ENCODE assay signal across 10 cellular contexts in the genomic region with DNA sequence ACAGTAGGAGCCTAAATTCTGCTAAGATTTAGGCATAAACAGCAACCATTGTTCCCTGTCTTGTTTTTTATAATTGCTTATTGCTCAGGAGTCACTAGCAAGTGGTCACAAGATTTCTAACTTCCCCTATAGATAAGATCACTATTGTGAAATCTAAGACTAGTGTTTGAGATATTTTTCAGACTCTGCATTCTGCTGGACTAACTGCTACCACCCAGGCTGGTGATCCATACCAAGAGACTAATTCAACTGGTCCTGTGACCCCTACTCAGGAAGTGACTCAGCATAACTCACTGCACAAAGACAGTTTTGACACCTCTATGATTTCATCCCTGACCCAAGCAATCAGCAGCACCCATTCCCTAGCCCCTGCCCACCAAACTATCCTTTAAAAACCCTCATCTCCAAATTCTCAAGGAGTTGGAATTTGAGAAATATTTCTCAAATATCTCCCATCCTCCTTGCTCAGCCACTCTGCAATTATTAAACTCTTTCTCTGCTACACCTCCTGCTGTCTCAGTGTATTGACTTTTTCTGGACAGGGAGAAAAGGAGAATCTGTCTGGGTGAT. TPM values are rescaled to one million over a fixed set of nuclear protein-coding genes. Genes with fewer than 3 reads are reported as not detected.
DNase-seq lines count a peak whose midpoint lies in the region; ATAC-seq, FAIRE-seq and TF ChIP-seq lines count a peak whose summit lies in the region.
"Had no signal": no experiment of that assay in that cellular context is flagged by ENCODE, and none has a peak within 500 bp of the region (broad histone marks: within the 10 kb centered on the region; RNA-seq: fewer than 3 reads in every experiment).

No MANE protein-coding gene starts in this region.

- H2BK120ac ChIP-seq in mesendoderm (ENCODE audit: low read depth, low read length) (no peak overlapping the region), neuronal stem cell (ENCODE audit: low read depth, low read length) (no peak overlapping the region)

- H3K79me2 ChIP-seq in K562 (ENCODE audit: control insufficient read depth, insufficient read depth, low read length) = peaks cover 34% of the 10 kb centered on the region
- peaks cover 3% of the 10 kb centered on the region for H3K79me2 ChIP-seq in OCI-LY7 (ENCODE audit: insufficient read depth, low read depth, low read length)
- no peaks in the 10 kb centered on the region for H3K79me2 ChIP-seq in mesendoderm (ENCODE audit: control insufficient read depth, insufficient read depth, low read length)

- 0 out of 4 replicates have a peak, but pooled peaks of 1 of the 2 experiments have one; percentile 14 for TF ChIP-seq RAD21 in K562 (CRISPR knock-in tag; conservative IDR thresholded peaks at IDR 0.05 in 1 of 2, IDR thresholded peaks at IDR 0.05 in 1 of 2)

- H3K4me1 Mint-ChIP-seq in mesothelial cell of epicardium = no peaks in the 10 kb centered on the region

- H3K27ac ChIP-seq in K562 (ENCODE audit: extremely low read depth, low read depth, low read length) (peak overlapping the region; percentile 60; the same call in 2 of the 3 replicates), OCI-LY7 (ENCODE audit: low read depth, low read length, poor library complexity, severe bottlenecking) (no peak overlapping the region), mesendoderm (ENCODE audit: low read depth, low read length) (no peak overlapping the region), neuronal stem cell (replicated peaks; ENCODE audit: low read length) (no peak overlapping the region)

- H3K18ac ChIP-seq in mesendoderm (ENCODE audit: low read length) (no peak overlapping the region), neuronal stem cell (ENCODE audit: low read length) (no peak overlapping the region)

- H3K27me3 Mint-ChIP-seq in mesothelial cell of epicardium (ENCODE audit: low read depth) = no peaks in the 10 kb centered on the region

- TF ChIP-seq POLR2A in K562 (conservative IDR thresholded peaks at IDR 0.05) = no peak

- TF ChIP-seq CTCF in K562 (IDR thresholded peaks at IDR 0.05 in 2 of 3, conservative IDR thresholded peaks at IDR 0.05 in 1 of 3; ENCODE audit: insufficient read depth in 2 of 3, low read depth in 1 of 3, low read length in 3 of 3) (no peak), mesothelial cell of epicardium (IDR thresholded peaks at IDR 0.05; ENCODE audit: unreplicated experiment) (no peak), OCI-LY7 (conservative IDR thresholded peaks at IDR 0.05; ENCODE audit: low read length) (no peak)

- no peak overlapping the region for H3K4me3 Mint-ChIP-seq in mesothelial cell of epicardium
- H3K4me3 Mint-ChIP-seq: activated T-cell treated with anti-CD3 and anti-CD28 coated beads, Interleukin-2, amount 50 U/mL, for 4 hours had no signal

- H3K27me3 ChIP-seq in K562 (ENCODE audit: control insufficient read depth in 2 of 2, insufficient read depth in 2 of 2, low read length in 2 of 2) (no peaks in the 10 kb centered on the region), mesendoderm (ENCODE audit: insufficient read depth, low read length, poor library complexity) (no peaks in the 10 kb centered on the region), neuronal stem cell (ENCODE audit: control insufficient read depth in 3 of 3, insufficient read depth in 3 of 3, low read depth in 1 of 3, low read length in 3 of 3) (no peaks in the 10 kb centered on the region)

- H3K23ac ChIP-seq in mesendoderm (ENCODE audit: low read length) = no peak overlapping the region
- no peak overlapping the region for H3K23ac ChIP-seq in neuronal stem cell (ENCODE audit: low read depth, low read length, poor library complexity)

- no peak overlapping the region for H2AK5ac ChIP-seq in mesendoderm (ENCODE audit: low read length)
- no peak overlapping the region for H2AK5ac ChIP-seq in neuronal stem cell (ENCODE audit: low read depth, low read length)

- DNase-seq in Caki2 (ENCODE audit: low read depth) = peak; percentile 19
- peak; percentile 23 for DNase-seq in LoVo (ENCODE audit: low spot score)
- peak in 1 of 4 experiments; percentile 60 for DNase-seq in K562 (ENCODE audit: extremely low read depth in 1 of 4, low spot score in 3 of 4)
- no peak for DNase-seq in mesothelial cell of epicardium (ENCODE audit: low spot score in 2 of 2, unreplicated experiment in 2 of 2)
- DNase-seq in OCI-LY7 (ENCODE audit: low spot score) = no peak
- DNase-seq in mesendoderm = no peak
- no peak for DNase-seq in neuronal stem cell (ENCODE audit: low spot score)
- DNase-seq: activated T-cell treated with anti-CD3 and anti-CD28 coated beads, Interleukin-2, amount 50 U/mL, for 4 hours had no signal

- H3K9me3 Mint-ChIP-seq in mesothelial cell of epicardium = peaks cover 7% of the 10 kb centered on the region
- H3K9me3 Mint-ChIP-seq: activated T-cell treated with anti-CD3 and anti-CD28 coated beads, Interleukin-2, amount 50 U/mL, for 4 hours had no signal

- no peak overlapping the region for H3K9ac ChIP-seq in K562 (ENCODE audit: insufficient read depth in 1 of 2, low read depth in 2 of 2, low read length in 2 of 2)
- H3K9ac ChIP-seq in mesendoderm (ENCODE audit: low read length) = no peak overlapping the region
- no peak overlapping the region for H3K9ac ChIP-seq in neuronal stem cell (ENCODE audit: low read depth, low read length, poor library complexity)

- H3K4me2 ChIP-seq in K562 (ENCODE audit: insufficient read depth, low read length) (no peak overlapping the region), OCI-LY7 (ENCODE audit: low read length) (no peak overlapping the region), mesendoderm (ENCODE audit: low read length) (no peak overlapping the region), neuronal stem cell (ENCODE audit: insufficient read depth, low read length, poor library complexity, severe bottlenecking) (no peak overlapping the region)

- H3K56ac ChIP-seq in mesendoderm (ENCODE audit: low read length) = no peak overlapping the region

- no peaks in the 10 kb centered on the region for H3K9me1 ChIP-seq in K562 (ENCODE audit: control insufficient read depth, insufficient read depth, low read length)

- no TSS peak for BruUV-seq in K562 (replicated peaks; lab: Mats Ljungman, UMichigan)
- BruUV-seq in OCI-LY7 (replicated peaks; lab: Mats Ljungman, UMichigan) = no TSS peak

- no peak overlapping the region for H4K8ac ChIP-seq in mesendoderm (ENCODE audit: low read depth, low read length)
- H4K8ac ChIP-seq in neuronal stem cell (ENCODE audit: low read depth, low read length) = no peak overlapping the region

- H2BK12ac ChIP-seq in neuronal stem cell (ENCODE audit: low read length) = no peak overlapping the region

- no peak overlapping the region for H4K91ac ChIP-seq in neuronal stem cell (ENCODE audit: low read depth, low read length, poor library complexity)

- H3K4me3 ChIP-seq in K562 = no peak overlapping the region
- no peak overlapping the region for H3K4me3 ChIP-seq in OCI-LY7 (ENCODE audit: low read depth, low read length, poor library complexity, severe bottlenecking)
- no peak overlapping the region for H3K4me3 ChIP-seq in mesendoderm (ENCODE audit: low read length)
- no peak overlapping the region for H3K4me3 ChIP-seq in neuronal stem cell (ENCODE audit: low read length in 2 of 2)

- intact Hi-C loops in K562 (cut with micrococcal nuclease) = no loop called here
- intact Hi-C loops in OCI-LY7 (cut with micrococcal nuclease; ENCODE audit: unreplicated experiment) = no loop called here

- H3K9me3 ChIP-seq in K562 (replicated peaks; ENCODE audit: control insufficient read depth, insufficient read depth, low read depth, low read length) (peaks cover 15% of the 10 kb centered on the region), OCI-LY7 (ENCODE audit: low read length) (peaks cover 16% of the 10 kb centered on the region; the same call in 1 of the 2 replicates), neuronal stem cell (replicated peaks in 1 of 2; ENCODE audit: control insufficient read depth in 2 of 2, insufficient read depth in 1 of 2, low read depth in 1 of 2, low read length in 2 of 2) (peaks cover 1 to 12% of the 10 kb centered on the region in 2 donors)

- no peak for FAIRE-seq in K562 (lab: Jason Lieb, UNC)
- FAIRE-seq: GM12892 had no signal

- H4K5ac ChIP-seq in mesendoderm (ENCODE audit: low read length) = no peak overlapping the region

- CTCF ChIA-PET in K562 (lab: Yijun Ruan, JAX; ENCODE audit: low intra/inter-chr PET ratio) = no interaction called here
- CTCF ChIA-PET in OCI-LY7 (lab: Charles Lee; ENCODE audit: unreplicated experiment) = no interaction called here

- peak overlapping the region; percentile 61 for H3K27ac Mint-ChIP-seq in mesothelial cell of epicardium

- peaks cover 96% of the 10 kb centered on the region for H3K36me3 ChIP-seq in K562 (ENCODE audit: control insufficient read depth, insufficient read depth, low read length)
- peaks cover 98% of the 10 kb centered on the region for H3K36me3 ChIP-seq in OCI-LY7 (ENCODE audit: insufficient read depth, low read length)
- H3K36me3 ChIP-seq in mesendoderm (ENCODE audit: control insufficient read depth, insufficient read depth, low read length) = no peaks in the 10 kb centered on the region
- peaks cover 14 to 98% of the 10 kb centered on the region in 2 donors for H3K36me3 ChIP-seq in neuronal stem cell (replicated peaks in 1 of 2; ENCODE audit: control insufficient read depth in 2 of 2, insufficient read depth in 2 of 2, low read length in 2 of 2)

- TF ChIP-seq EP300 in K562 (IDR thresholded peaks at IDR 0.05; ENCODE audit: low read length) = peak; percentile 51

- H3K4me1 ChIP-seq in K562 (replicated peaks in 1 of 2; ENCODE audit: control insufficient read depth in 2 of 2, insufficient read depth in 2 of 2, low read length in 2 of 2) (peaks cover 0 to 26% of the 10 kb centered on the region in 2 experiments; a peak in 3 of 5 replicates), OCI-LY7 (ENCODE audit: insufficient read depth, low read length, poor library complexity, severe bottlenecking) (no peaks in the 10 kb centered on the region), mesendoderm (ENCODE audit: control insufficient read depth, low read depth, low read length) (no peaks in the 10 kb centered on the region), neuronal stem cell (ENCODE audit: control insufficient read depth in 2 of 2, insufficient read depth in 1 of 2, low read depth in 1 of 2, low read length in 2 of 2) (no peaks in the 10 kb centered on the region)

- no peak overlapping the region for H3K4ac ChIP-seq in mesendoderm (ENCODE audit: low read depth, low read length)
- no peak overlapping the region for H3K4ac ChIP-seq in neuronal stem cell (ENCODE audit: low read length)

- POLR2A ChIA-PET in K562 (lab: Yijun Ruan, JAX) = interaction anchor here (0.6 kb wide), 1 partner anchor 15 kb away, joined by 3 read pairs; no protein-coding TSS in a partner anchor
- POLR2A ChIA-PET in OCI-LY7 (lab: Charles Lee) = interaction anchor here (1.0 kb wide), 1 partner anchor 27 kb away, joined by 3 read pairs; no protein-coding TSS in a partner anchor

- ATAC-seq in K562 (peak; percentile 26; the same call in 1 of the 3 replicates), GM18511 (IDR thresholded peaks at IDR 0.05; ENCODE audit: unreplicated experiment) (no peak)

- H2BK15ac ChIP-seq in mesendoderm (replicated peaks; ENCODE audit: low read depth) = no peak overlapping the region
- H2BK15ac ChIP-seq in neuronal stem cell (ENCODE audit: low read length) = no peak overlapping the region

- H2BK5ac ChIP-seq in mesendoderm (ENCODE audit: low read length) = no peak overlapping the region
- H2BK5ac ChIP-seq in neuronal stem cell (ENCODE audit: low read length) = no peak overlapping the region

- peaks cover 48% of the 10 kb centered on the region for H3K36me3 Mint-ChIP-seq in mesothelial cell of epicardium

- in situ Hi-C loops in Caki2 (cut with HindIII; ENCODE audit: low pct_unique_long_range_greater_than_20kb, low sequenced_read_pairs) = no loop called here
- in situ Hi-C loops in K562 (cut with MboI) = no loop called here

- no peaks in the 10 kb centered on the region for H3K9me2 ChIP-seq in OCI-LY7 (ENCODE audit: insufficient read depth, low read length)

- no peak overlapping the region for H3K14ac ChIP-seq in neuronal stem cell (ENCODE audit: low read length)

- H2AFZ ChIP-seq in K562 (ENCODE audit: low read depth, low read length) (no peak overlapping the region), OCI-LY7 (ENCODE audit: low read length) (no peak overlapping the region), neuronal stem cell (ENCODE audit: low read length) (no peak overlapping the region)

- peaks cover 6% of the 10 kb centered on the region; the same call in 1 of the 2 replicates for H4K20me1 ChIP-seq in K562 (replicated peaks; ENCODE audit: control insufficient read depth, insufficient read depth, low read length)
- H4K20me1 ChIP-seq in OCI-LY7 (ENCODE audit: insufficient read depth, low read length) = no peaks in the 10 kb centered on the region

- H3K79me1 ChIP-seq in mesendoderm (ENCODE audit: low read length) (peaks cover 8% of the 10 kb centered on the region), neuronal stem cell (ENCODE audit: low read depth, low read length) (no peaks in the 10 kb centered on the region)

RNA-seq across cellular contexts. Expression of a gene that starts 52.7 kb away (rescaled TPM):
- total RNA-seq in Caki2 (2014; rRNA removed; shearing (Covaris generic); ENCODE audit: low replicate concordance) = 7.9 and 10.7 TPM in 2 replicates
- total RNA-seq in K562 (2011; cell fraction: chromatin; rRNA removed; ENCODE audit: low replicate concordance) = 57.1 and 190 TPM in 2 replicates
- 19.0 and 31.5 TPM in 2 replicates for total RNA-seq in K562 (2011; cell fraction: nucleolus; rRNA removed)
- total RNA-seq in K562 (2011; cell fraction: nucleoplasm; rRNA removed) = 65.5 and 113 TPM in 2 replicates
- total RNA-seq in K562 (2014; rRNA removed) (25.7 and 38.8 TPM in 2 replicates), K562 (2014; rRNA removed; fragmentation: Illumina TruSeq; extraction: Trizol) (44.5 and 47.8 TPM in 2 replicates), K562 (2015; rRNA removed; fragmentation: Illumina TruSeq; extraction: Trizol) (55.2 and 58.4 TPM in 2 replicates), K562 (2021) (40.8 and 42.1 TPM in 2 replicates), mesothelial cell of epicardium (66.9 to 72.3 TPM (median 71.3 TPM) in 3 replicates), OCI-LY7 (2022) (43.0 and 44.2 TPM in 2 replicates)
- polyA plus RNA-seq in K562 (2011; rRNA removed) (41.3 and 48.5 TPM in 2 replicates), K562 (2014; fragmentation: Illumina TruSeq; extraction: Trizol) (37.0 and 40.2 TPM in 2 replicates), K562 (2014; fragmentation: Nextera tagmentation; extraction: Ambion mirVana) (10 to 100 TPM in 1 of 2 experiments, 1 to 10 TPM in 1; 9.3 to 12.6 TPM), K562 (2014; rRNA removed) (19.2 and 20.3 TPM in 2 replicates)
- 19.0 and 20.8 TPM in 2 replicates for polyA plus RNA-seq in K562 (2011; cell fraction: cytosol; rRNA removed)
- 63.7 and 71.6 TPM in 2 replicates for polyA plus RNA-seq in K562 (2011; cell fraction: nucleus; rRNA removed)
- 21.4 and 22.2 TPM in 2 replicates for polyA plus RNA-seq in K562 (2012)
- polyA minus RNA-seq in K562 (2011; rRNA and poly(A)+ RNA removed) = 83.2 and 90.5 TPM in 2 replicates
- polyA minus RNA-seq in K562 (2011; cell fraction: cytosol; rRNA and poly(A)+ RNA removed) = 44.4 and 48.8 TPM in 2 replicates
- 31.0 and 64.2 TPM in 2 replicates for polyA minus RNA-seq in K562 (2011; cell fraction: nucleus; rRNA and poly(A)+ RNA removed)
- 34.0 and 44.7 TPM in 2 replicates for total RNA-seq in OCI-LY7 (2014; rRNA removed; shearing (Covaris generic))
- polyA plus RNA-seq in mesendoderm (2013, experiment 1 of 2) = 40.8 TPM
- polyA plus RNA-seq in mesendoderm (2013, experiment 2 of 2) = 43.8 TPM
- polyA plus RNA-seq in neuronal stem cell (2013, experiment 1 of 2) = 38.1 TPM
- polyA plus RNA-seq in neuronal stem cell (2013, experiment 2 of 2) = 42.1 TPM

Comparison
In these comparisons a context has a peak if more than half of its experiments do, and no peak if none do; other contexts are left out.
1. DNase-seq: peak in Caki2 (single experiment) and LoVo (single experiment); none in mesothelial cell of epicardium (0 of 2), OCI-LY7 (single experiment), mesendoderm (single experiment) and neuronal stem cell (single experiment).